In the genomic region with DNA sequence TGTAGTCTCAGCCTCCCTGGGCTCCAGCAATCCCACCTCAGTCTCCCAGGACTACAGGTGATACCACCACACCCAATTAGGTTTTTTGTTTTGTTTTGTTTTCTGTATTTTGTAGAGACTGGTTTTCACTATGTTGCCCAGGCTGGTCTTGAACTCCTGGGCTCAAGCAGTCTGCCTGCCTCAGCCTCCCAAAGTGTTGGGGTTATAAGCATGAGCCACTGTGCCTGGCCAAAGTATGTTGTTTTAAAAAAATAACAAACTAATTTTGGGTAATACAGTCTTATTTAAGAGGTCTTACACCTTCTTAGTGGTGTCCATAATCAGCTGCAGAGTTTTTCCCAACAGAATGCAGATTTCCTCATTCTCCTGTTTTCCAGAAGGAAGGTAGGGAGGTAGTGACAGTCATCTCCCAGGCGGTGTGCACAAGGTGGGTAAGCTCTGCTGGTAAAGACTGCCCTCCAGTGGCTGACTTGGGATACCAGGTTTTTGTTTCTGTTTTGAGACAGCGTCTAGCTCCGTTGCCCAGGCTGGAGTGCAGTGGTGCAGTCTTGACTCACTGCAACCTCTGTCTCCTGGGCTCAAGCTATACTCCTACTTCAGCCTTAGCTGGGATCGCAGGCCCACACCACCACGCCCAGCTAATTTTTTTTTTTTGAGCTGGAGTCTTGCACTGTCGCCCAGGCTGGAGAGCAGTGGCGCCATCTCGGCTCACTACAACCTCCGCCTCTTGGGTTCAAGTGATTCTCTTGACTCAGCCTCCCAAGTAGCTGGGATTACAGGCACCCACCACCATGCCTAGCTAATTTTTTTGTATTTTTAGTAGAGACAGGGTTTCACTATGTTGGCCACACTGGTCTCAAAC, we compare ENCODE assay signal across 8 cellular contexts. TPM values are rescaled to one million over a fixed set of nuclear protein-coding genes. Genes with fewer than 3 reads are reported as not detected.
DNase-seq lines count a peak whose midpoint lies in the region; ATAC-seq and TF ChIP-seq lines count a peak whose summit lies in the region.

No MANE protein-coding gene starts in this region.

- peaks cover 12% of the 10 kb centered on the region for H4K20me1 ChIP-seq in GM23338 (replicated peaks; ENCODE audit: insufficient read depth)
- no peaks in the 10 kb centered on the region for H4K20me1 ChIP-seq in SU-DHL-6 (ENCODE audit: low read depth, low read length)

- H3K4me1 ChIP-seq in GM23338 (ENCODE audit: insufficient read depth) (no peaks in the 10 kb centered on the region), heart left ventricle (peaks cover 0 to 21% (median 4%) of the 10 kb centered on the region in 12 donors)

- no peak overlapping the region for H2AFZ ChIP-seq in GM23338
- no peak overlapping the region for H2AFZ ChIP-seq in SU-DHL-6 (ENCODE audit: low read depth, low read length, severe bottlenecking)

- H3K27me3 ChIP-seq in GM23338 (ENCODE audit: insufficient read depth) (no peaks in the 10 kb centered on the region), SU-DHL-6 (ENCODE audit: low read length) (no peaks in the 10 kb centered on the region), heart left ventricle (no peaks in the 10 kb centered on the region)

- H3K4me3 Mint-ChIP-seq in GM23338, result no peak overlapping the region

- no peak overlapping the region for H3K9ac ChIP-seq in SU-DHL-6 (ENCODE audit: low read length)

- H3K36me3 Mint-ChIP-seq in GM23338 (ENCODE audit: low read depth), result peaks cover 51% of the 10 kb centered on the region

- ATAC-seq in GM23338 (peak; percentile 97), heart left ventricle (peak; percentile 76 to 93 (median 90)), HG03108 (IDR thresholded peaks at IDR 0.05; ENCODE audit: unreplicated experiment) (no peak)

- H3K4me2 ChIP-seq in GM23338, result no peak overlapping the region
- no peak overlapping the region for H3K4me2 ChIP-seq in SU-DHL-6 (ENCODE audit: low read depth, low read length, poor library complexity, severe bottlenecking)

- no peaks in the 10 kb centered on the region for H3K4me1 Mint-ChIP-seq in GM23338

- H3F3A ChIP-seq in GM23338 (replicated peaks; ENCODE audit: low read depth) (0 out of 2 replicates have a peak, but pooled peaks cover 2% of the 10 kb centered on the region), SU-DHL-6 (ENCODE audit: insufficient read depth) (peaks cover 19% of the 10 kb centered on the region)

- H3K27ac Mint-ChIP-seq in GM23338, result no peak overlapping the region; the same call in 1 of the 2 replicates

- H3K27me3 Mint-ChIP-seq in GM23338 (ENCODE audit: insufficient read depth, low read depth, poor library complexity), result peaks cover 2% of the 10 kb centered on the region

- TF ChIP-seq CTCF in GM23338 (conservative IDR thresholded peaks at IDR 0.05; ENCODE audit: low read depth in 2 of 2) (peak; percentile 86 to 97), SU-DHL-6 (IDR thresholded peaks at IDR 0.05; ENCODE audit: insufficient read depth, low read length, poor library complexity, severe bottlenecking) (peak; percentile 27), heart left ventricle (IDR thresholded peaks at IDR 0.05) (peak; percentile 76 to 89 (median 82))

- 62 to 65% (median 63%) methylated on average over 9 of the region's 9 CpGs for WGBS in heart left ventricle, 4 donors

- H3K27ac ChIP-seq in GM23338 (ENCODE audit: low read depth) (no peak overlapping the region), SU-DHL-6 (ENCODE audit: low read depth, low read length) (no peak overlapping the region), heart left ventricle (no peak overlapping the region)

- no peak for TF ChIP-seq POLR2A in heart left ventricle (IDR thresholded peaks at IDR 0.05)

- H3K9me2 ChIP-seq in GM23338 (ENCODE audit: insufficient read depth) (no peaks in the 10 kb centered on the region), SU-DHL-6 (replicated peaks; ENCODE audit: insufficient read depth, low read length) (no peaks in the 10 kb centered on the region)

- intact Hi-C loops in heart left ventricle (cut with DNase I), result loop anchor here (1.0 to 10.0 kb wide), 14 partner anchors 262 to 645 kb away; no protein-coding TSS in a partner anchor

- DNase-seq in DMS 273 treated with DMSO at 0.1 percent for 48 hours (lab: John Stamatoyannopoulos, UW) (peak; percentile 8), GM23338 (ENCODE audit: low spot score) (peak; percentile 88), NCI-H1048 (lab: John Stamatoyannopoulos, UW) (peak; percentile 38), heart left ventricle (peak in 4 of 5 donors; percentile 64 to 74 (median 71)), putamen (ENCODE audit: low spot score) (peak; percentile 79)
- DNase-seq in activated naive CD8-positive, alpha-beta T cell treated with anti-CD3 and anti-CD28 coated beads, Interleukin-2, amount 50 U/mL, for 16 hours (ENCODE audit: low read depth, low spot score), result peak; percentile 42

- H3K9me3 Mint-ChIP-seq in GM23338, result no peaks in the 10 kb centered on the region

- H3K79me2 ChIP-seq in GM23338 (replicated peaks; ENCODE audit: insufficient read depth) (0 out of 2 replicates have a peak, but pooled peaks cover 3% of the 10 kb centered on the region), SU-DHL-6 (ENCODE audit: insufficient read depth, low read length) (no peaks in the 10 kb centered on the region)

- peaks cover 33% of the 10 kb centered on the region; the same call in 1 of the 2 replicates for H3K36me3 ChIP-seq in GM23338 (ENCODE audit: insufficient read depth)
- peaks cover 21% of the 10 kb centered on the region; the same call in 1 of the 2 replicates for H3K36me3 ChIP-seq in SU-DHL-6 (ENCODE audit: low read length)
- H3K36me3 ChIP-seq in heart left ventricle, result peaks cover 0 to 59% (median 40%) of the 10 kb centered on the region in 9 donors

- H3K4me3 ChIP-seq in GM23338 (no peak overlapping the region), SU-DHL-6 (ENCODE audit: insufficient read depth, low read length, poor library complexity, severe bottlenecking) (no peak overlapping the region), heart left ventricle (no peak overlapping the region)

- H3K9me3 ChIP-seq in SU-DHL-6 (ENCODE audit: insufficient read depth, low read length) (no peaks in the 10 kb centered on the region), heart left ventricle (no peaks in the 10 kb centered on the region)

TF ChIP-seq in GM23338, 12 proteins besides CTCF, POLR2A, EP300 and RAD21:
- TF ChIP-seq EZH2phosphoT487 (IDR thresholded peaks at IDR 0.05; ENCODE audit: unreplicated experiment) (no peak), EZH2 (IDR thresholded peaks at IDR 0.05; ENCODE audit: low read depth, unreplicated experiment) (no peak), JUNB (IDR thresholded peaks at IDR 0.05; ENCODE audit: unreplicated experiment) (no peak)

RNA-seq across cellular contexts. Expression of a gene that starts 58.4 kb away (rescaled TPM):
- 8.2 and 10.6 TPM in 2 replicates for total RNA-seq in GM23338 (2014; rRNA removed; shearing (Covaris generic))
- polyA plus RNA-seq in GM23338 (2016; fragmentation: Nextera tagmentation; extraction: Ambion mirVana) (1.1 and 2.6 TPM in 2 replicates), heart left ventricle (under 1 TPM in 1 of 2 donors, not detected in 1; 0.46 TPM)
- total RNA-seq in heart left ventricle, result 1 to 10 TPM; 1.6 to 6.6 (median 2.3) TPM

Comparison
In these comparisons a context has a peak if more than half of its experiments do, and no peak if none do; other contexts are left out.
1. DNase-seq: peak in every context shown above with its lines; median percentile 88 in GM23338; 79 in putamen; 71 in heart left ventricle; 42 in activated naive CD8-positive, alpha-beta T cell treated with anti-CD3 and anti-CD28 coated beads, Interleukin-2, amount 50 U/mL, for 16 hours; 38 in NCI-H1048; 8 in DMS 273 treated with DMSO at 0.1 percent for 48 hours.
2. CTCF ChIP-seq: peak in every context shown above with its lines; median percentile 92 in GM23338; 82 in heart left ventricle; 27 in SU-DHL-6.